10 cellular contexts compared by ENCODE assay signal in genomic region chr2:174263989-174264388, GRCh38. TPM values are rescaled to one million over a fixed set of nuclear protein-coding genes. Genes with fewer than 3 reads are reported as not detected.
DNase-seq lines count a peak whose midpoint lies in the region; TF ChIP-seq lines count a peak whose summit lies in the region.
"Had no signal": no experiment of that assay in that cellular context is flagged by ENCODE, and none has a peak within 500 bp of the region (broad histone marks: within the 10 kb centered on the region; RNA-seq: fewer than 3 reads in every experiment).

No MANE protein-coding gene starts in this region.

- H3K4me3 ChIP-seq in cardiac fibroblast (replicated peaks in 1 of 2; ENCODE audit: low read depth in 2 of 2, low read length in 2 of 2): no peak overlapping the region
- H3K4me3 ChIP-seq: psoas muscle, suprapubic skin had no signal

- TF ChIP-seq CTCF in cardiac fibroblast (IDR thresholded peaks at IDR 0.05; ENCODE audit: low read depth, low read length): no peak

- DNase-seq in GM03348 (ENCODE audit: low spot score) (peak; percentile 22), NCI-H460 (ENCODE audit: extremely low read depth, low read depth) (peak; percentile 50), cardiac fibroblast (ENCODE audit: low read depth in 2 of 2) (peak; percentile 59 to 94), myocyte (ENCODE audit: low read depth) (peak; percentile 25), NCI-H2029 (lab: John Stamatoyannopoulos, UW) (no peak), NCI-H1436 treated with DMSO at 0.1 percent for 48 hours (lab: John Stamatoyannopoulos, UW) (no peak), NK-92 (lab: John Stamatoyannopoulos, UW; ENCODE audit: unreplicated experiment) (no peak)
- no peak for DNase-seq in stimulated activated CD4-positive, alpha-beta T cell treated with anti-CD3 and anti-CD28 coated beads, Interleukin-2, amount 100 ng/mL, for 48 hours
- DNase-seq: psoas muscle had no signal

RNA-seq across cellular contexts. Expression of gene OLA1, which starts 15.7 kb away (rescaled TPM):
- total RNA-seq in NCI-H460 (2014; rRNA removed; shearing (Covaris generic)): 152 and 198 TPM in 2 replicates
- 93.6 and 101 TPM in 2 replicates for polyA plus RNA-seq in NCI-H460 (2014; cell fraction: nucleus; rRNA removed)
- total RNA-seq in myocyte: 144 and 170 TPM in 2 replicates
- polyA plus RNA-seq in myocyte (2012): 66.0 TPM

Comparison
In these comparisons a context has a peak if more than half of its experiments do, and no peak if none do; other contexts are left out.
1. DNase-seq: peak in GM03348 (single experiment), NCI-H460 (single experiment), cardiac fibroblast (2 of 2) and myocyte (single experiment); none in stimulated activated CD4-positive, alpha-beta T cell treated with anti-CD3 and anti-CD28 coated beads, Interleukin-2, amount 100 ng/mL, for 48 hours (0 of 2), NCI-H2029 (single experiment), NCI-H1436 treated with DMSO at 0.1 percent for 48 hours (single experiment) and NK-92 (single experiment).